ENCODE assay signal across 9 cellular contexts in the genomic region with DNA sequence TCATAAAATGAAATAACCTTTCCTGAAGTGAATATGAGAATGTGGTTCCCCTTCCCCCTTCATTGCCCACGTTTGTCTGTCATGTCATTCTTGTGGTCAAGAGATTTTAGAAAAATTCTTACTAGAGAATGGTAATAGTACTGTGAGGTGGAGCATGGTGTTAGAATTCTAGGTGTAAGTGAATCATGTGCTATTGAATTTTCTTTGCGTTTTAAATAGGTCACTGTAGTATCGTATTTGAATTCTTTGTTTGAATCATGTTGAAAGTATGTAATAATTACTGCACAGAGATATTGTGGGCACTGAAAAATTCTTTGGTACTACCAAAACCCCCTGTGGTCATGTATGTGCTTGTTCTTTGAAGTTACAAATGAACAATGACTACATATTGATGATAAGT.
DNase-seq lines count a peak whose midpoint lies in the region; ATAC-seq lines count a peak whose summit lies in the region.
"Had no signal": no experiment of that assay in that cellular context is flagged by ENCODE, and none has a peak within 500 bp of the region (broad histone marks: within the 10 kb centered on the region; RNA-seq: fewer than 3 reads in every experiment).

No MANE protein-coding gene starts in this region.

- H3K27ac Mint-ChIP-seq in activated naive CD4-positive, alpha-beta T cell treated with anti-CD3 and anti-CD28 coated beads, Interleukin-2, amount 10 ng/mL, durations not matched to agents 7 days and 5 days, result no peak overlapping the region
- H3K27ac Mint-ChIP-seq in T-helper 2 cell treated with Interferon-gamma antibody and Interleukin-4, amounts not matched to agents 5 μg/mL and 100 μg/mL, for 36 hours, result peak overlapping the region; percentile 62
- peak overlapping the region; percentile 77 for H3K27ac Mint-ChIP-seq in stimulated activated effector memory CD8-positive, alpha-beta T cell treated with anti-CD3 and anti-CD28 coated beads, Interleukin-12 subunit alpha, Interleukin-12 subunit beta, amount 100 ng/mL, for 72 hours

- no peak overlapping the region for H3K4me3 Mint-ChIP-seq in activated naive CD4-positive, alpha-beta T cell treated with anti-CD3 and anti-CD28 coated beads, Interleukin-2, amount 10 ng/mL, durations not matched to agents 7 days and 5 days
- no peak overlapping the region for H3K4me3 Mint-ChIP-seq in T-helper 2 cell treated with Interferon-gamma antibody and Interleukin-4, amounts not matched to agents 5 μg/mL and 100 μg/mL, for 36 hours
- H3K4me3 Mint-ChIP-seq in stimulated activated effector memory CD8-positive, alpha-beta T cell treated with anti-CD3 and anti-CD28 coated beads, Interleukin-12 subunit alpha, Interleukin-12 subunit beta, amount 100 ng/mL, for 72 hours, result no peak overlapping the region

- CTCF ChIA-PET in activated naive CD4-positive, alpha-beta T cell treated with anti-CD3 and anti-CD28 coated beads, Interleukin-2, amount 10 ng/mL, durations not matched to agents 7 days and 5 days (lab: Charles Lee), result no interaction called here

- peak; percentile 10 for DNase-seq in activated naive CD4-positive, alpha-beta T cell treated with Interleukin-2 at 50 U/mL for 16 hours
- DNase-seq in activated naive CD4-positive, alpha-beta T cell treated with anti-CD3 and anti-CD28 coated beads, Interleukin-2, amount 10 ng/mL, durations not matched to agents 7 days and 5 days, result no peak
- peak; percentile 44 for DNase-seq in T-helper 2 cell treated with Interferon-gamma antibody and Interleukin-4, amounts not matched to agents 5 μg/mL and 100 μg/mL, for 36 hours (ENCODE audit: low spot score)
- DNase-seq in stimulated activated effector memory CD8-positive, alpha-beta T cell treated with anti-CD3 and anti-CD28 coated beads, Interleukin-12 subunit alpha, Interleukin-12 subunit beta, amount 100 ng/mL, for 72 hours (ENCODE audit: low spot score in 2 of 2), result no peak
- DNase-seq in ecto neural progenitor cell (ENCODE audit: low spot score) (no peak), LoVo (ENCODE audit: low spot score) (no peak)
- DNase-seq in activated naive CD4-positive, alpha-beta T cell treated with anti-CD3 and anti-CD28 coated beads, Interleukin-2, amount 50 U/mL, for 16 hours, result no peak
- DNase-seq: DMS79 had no signal

- peak; percentile 60 for ATAC-seq in HG02973 (IDR thresholded peaks at IDR 0.05; ENCODE audit: unreplicated experiment)
- ATAC-seq in stimulated activated effector memory CD8-positive, alpha-beta T cell treated with anti-CD3 and anti-CD28 coated beads, Interleukin-12 subunit alpha, Interleukin-12 subunit beta, amount 100 ng/mL, for 72 hours, result peak; percentile 98

- no peaks in the 10 kb centered on the region for H3K9me3 Mint-ChIP-seq in activated naive CD4-positive, alpha-beta T cell treated with anti-CD3 and anti-CD28 coated beads, Interleukin-2, amount 10 ng/mL, durations not matched to agents 7 days and 5 days
- H3K9me3 Mint-ChIP-seq in T-helper 2 cell treated with Interferon-gamma antibody and Interleukin-4, amounts not matched to agents 5 μg/mL and 100 μg/mL, for 36 hours, result peaks cover under 1% of the 10 kb centered on the region
- H3K9me3 Mint-ChIP-seq in stimulated activated effector memory CD8-positive, alpha-beta T cell treated with anti-CD3 and anti-CD28 coated beads, Interleukin-12 subunit alpha, Interleukin-12 subunit beta, amount 100 ng/mL, for 72 hours, result no peaks in the 10 kb centered on the region

- peaks cover 57% of the 10 kb centered on the region for H3K36me3 Mint-ChIP-seq in activated naive CD4-positive, alpha-beta T cell treated with anti-CD3 and anti-CD28 coated beads, Interleukin-2, amount 10 ng/mL, durations not matched to agents 7 days and 5 days
- H3K36me3 Mint-ChIP-seq in T-helper 2 cell treated with Interferon-gamma antibody and Interleukin-4, amounts not matched to agents 5 μg/mL and 100 μg/mL, for 36 hours (ENCODE audit: low read depth), result peaks cover 69% of the 10 kb centered on the region
- H3K36me3 Mint-ChIP-seq in stimulated activated effector memory CD8-positive, alpha-beta T cell treated with anti-CD3 and anti-CD28 coated beads, Interleukin-12 subunit alpha, Interleukin-12 subunit beta, amount 100 ng/mL, for 72 hours, result peaks cover 65% of the 10 kb centered on the region

- peaks cover 19% of the 10 kb centered on the region for H3K4me1 Mint-ChIP-seq in activated naive CD4-positive, alpha-beta T cell treated with anti-CD3 and anti-CD28 coated beads, Interleukin-2, amount 10 ng/mL, durations not matched to agents 7 days and 5 days
- peaks cover 39% of the 10 kb centered on the region for H3K4me1 Mint-ChIP-seq in T-helper 2 cell treated with Interferon-gamma antibody and Interleukin-4, amounts not matched to agents 5 μg/mL and 100 μg/mL, for 36 hours (ENCODE audit: low read depth)
- H3K4me1 Mint-ChIP-seq in stimulated activated effector memory CD8-positive, alpha-beta T cell treated with anti-CD3 and anti-CD28 coated beads, Interleukin-12 subunit alpha, Interleukin-12 subunit beta, amount 100 ng/mL, for 72 hours, result peaks cover 34% of the 10 kb centered on the region

- H3K27me3 Mint-ChIP-seq in activated naive CD4-positive, alpha-beta T cell treated with anti-CD3 and anti-CD28 coated beads, Interleukin-2, amount 10 ng/mL, durations not matched to agents 7 days and 5 days, result no peaks in the 10 kb centered on the region
- H3K27me3 Mint-ChIP-seq in T-helper 2 cell treated with Interferon-gamma antibody and Interleukin-4, amounts not matched to agents 5 μg/mL and 100 μg/mL, for 36 hours (ENCODE audit: low read depth), result no peaks in the 10 kb centered on the region

Comparison
In these comparisons a context has a peak if more than half of its experiments do, and no peak if none do; other contexts are left out.
1. DNase-seq: peak in activated naive CD4-positive, alpha-beta T cell treated with Interleukin-2 at 50 U/mL for 16 hours (single experiment) and T-helper 2 cell treated with Interferon-gamma antibody and Interleukin-4, amounts not matched to agents 5 μg/mL and 100 μg/mL, for 36 hours (single experiment); none in activated naive CD4-positive, alpha-beta T cell treated with anti-CD3 and anti-CD28 coated beads, Interleukin-2, amount 10 ng/mL, durations not matched to agents 7 days and 5 days (single experiment), stimulated activated effector memory CD8-positive, alpha-beta T cell treated with anti-CD3 and anti-CD28 coated beads, Interleukin-12 subunit alpha, Interleukin-12 subunit beta, amount 100 ng/mL, for 72 hours (0 of 2), ecto neural progenitor cell (single experiment), LoVo (single experiment) and activated naive CD4-positive, alpha-beta T cell treated with anti-CD3 and anti-CD28 coated beads, Interleukin-2, amount 50 U/mL, for 16 hours (single experiment).